30 cellular contexts compared by ENCODE assay signal in the genomic region with DNA sequence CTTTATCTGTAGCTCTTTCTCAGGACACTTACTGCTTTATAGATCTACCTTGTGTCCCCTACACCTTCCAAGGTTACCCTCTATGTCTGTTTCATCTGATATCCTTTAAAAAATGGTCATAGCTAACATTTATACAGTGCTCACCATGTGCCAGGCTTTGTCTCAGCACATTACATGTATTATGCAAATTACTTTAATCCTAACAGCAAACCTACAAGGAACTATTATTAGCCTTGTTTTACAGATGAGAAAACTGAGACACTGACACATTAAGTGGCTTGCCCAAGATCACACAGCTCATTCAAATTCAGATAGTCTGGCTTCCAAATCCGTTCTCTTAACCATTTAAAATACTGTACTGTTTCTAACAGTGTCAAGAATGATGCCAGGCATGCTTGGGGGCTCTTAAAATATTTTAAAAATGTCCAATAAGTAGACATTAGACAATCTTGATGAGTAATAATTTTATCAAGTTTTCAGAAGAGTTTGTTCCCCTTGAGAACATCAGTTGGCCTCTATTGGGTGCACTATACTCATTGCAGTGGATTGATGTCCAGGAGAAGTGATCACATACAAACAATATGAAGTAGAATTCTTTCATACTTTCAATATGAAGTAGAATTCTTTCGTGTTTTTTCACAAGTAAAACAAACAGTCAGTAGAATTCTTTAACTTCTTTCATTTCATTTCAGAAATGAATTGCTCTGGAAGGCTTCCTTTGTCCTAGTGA.
A peak's percentile ranks its signal among the peaks of the same experiment; 100 is the strongest.
DNase-seq lines count a peak whose midpoint lies in the region; ATAC-seq, FAIRE-seq and TF ChIP-seq lines count a peak whose summit lies in the region.
"Had no signal": no experiment of that assay in that cellular context is flagged by ENCODE, and none has a peak within 500 bp of the region (broad histone marks: within the 10 kb centered on the region; RNA-seq: fewer than 3 reads in every experiment).

No MANE protein-coding gene starts in this region.

- BruUV-seq in endothelial cell of umbilical vein (replicated peaks; lab: Mats Ljungman, UMichigan), result no TSS peak

- H3K27me3 ChIP-seq in endothelial cell of umbilical vein (ENCODE audit: control insufficient read depth in 2 of 2, insufficient read depth in 2 of 2, low read length in 2 of 2) (no peaks in the 10 kb centered on the region), upper lobe of right lung (no peaks in the 10 kb centered on the region)
- H3K27me3 ChIP-seq: body of pancreas, spleen had no signal

- H3K9me3 ChIP-seq in endothelial cell of umbilical vein (replicated peaks; ENCODE audit: control insufficient read depth, insufficient read depth, low read length) (no peaks in the 10 kb centered on the region), upper lobe of right lung (no peaks in the 10 kb centered on the region)
- H3K9me3 ChIP-seq: body of pancreas, SJCRH30, spleen, thoracic aorta had no signal

- H3K9ac ChIP-seq in endothelial cell of umbilical vein (replicated peaks; ENCODE audit: extremely low read depth, insufficient read depth, low read length), result no peak overlapping the region

- ATAC-seq in upper lobe of right lung, result peak; percentile 39
- no peak for ATAC-seq in HG03097 (IDR thresholded peaks at IDR 0.05; ENCODE audit: low FRiP score, unreplicated experiment)
- no peak for ATAC-seq in HG02571 (IDR thresholded peaks at IDR 0.05; ENCODE audit: unreplicated experiment)
- ATAC-seq: activated CD4-positive, CD25-positive, alpha-beta regulatory T cell treated with anti-CD3 and anti-CD28 coated beads, Interleukin-2, amount 50 U/mL, for 24 hours; body of pancreas; left lobe of liver; naive thymus-derived CD4-positive, alpha-beta T cell had no signal

- no peak for TF ChIP-seq POLR2A in endothelial cell of umbilical vein (IDR thresholded peaks at IDR 0.05; ENCODE audit: low read depth, low read length)

- H3K27ac ChIP-seq in endothelial cell of umbilical vein (ENCODE audit: insufficient read depth, low read depth, low read length) (no peak overlapping the region), upper lobe of right lung (no peak overlapping the region)
- H3K27ac ChIP-seq: body of pancreas, HL-60, SJCRH30, spleen, thoracic aorta had no signal

- POLR2A ChIA-PET in endothelial cell of umbilical vein (lab: Charles Lee), result no interaction called here

- dilution Hi-C loops in endothelial cell of umbilical vein (cut with MboI; ENCODE audit: extremely low pct_ligation_motif_present, low sequenced_read_pairs), result no loop called here

- peak; percentile 9 for FAIRE-seq in GM18507 (lab: Jason Lieb, UNC)
- FAIRE-seq in endothelial cell of umbilical vein (lab: Jason Lieb, UNC), result no peak
- FAIRE-seq: TTC549 had no signal

- DNase-seq in GM18507 (ENCODE audit: extremely low spot score, insufficient read length, low read depth) (no peak), NCI-H526 treated with DMSO at 0.1 percent for 48 hours (lab: John Stamatoyannopoulos, UW) (peak; percentile 65), endothelial cell of umbilical vein (ENCODE audit: low read depth, low spot score) (peak; percentile 16), upper lobe of right lung (no peak)
- no peak for DNase-seq in stimulated activated naive CD4-positive, alpha-beta T cell (lab: John Stamatoyannopoulos, UW)
- DNase-seq: activated CD4-positive, alpha-beta memory T cell treated with anti-CD3 and anti-CD28 coated beads for 36 hours; activated effector memory CD4-positive, alpha-beta T cell treated with Interleukin-2 at 50 U/mL for 16 hours; activated naive CD8-positive, alpha-beta T cell treated with anti-CD3 and anti-CD28 coated beads for 36 hours; body of pancreas; CD4-positive, alpha-beta memory T cell; effector CD8-positive, alpha-beta T cell; foreskin melanocyte; GDM1; H7; naive thymus-derived CD4-positive, alpha-beta T cell; NCI-H1417 treated with DMSO at 0.1 percent for 48 hours; NCI-H2107; NCI-H510A treated with DMSO at 0.1 percent for 48 hours; retina; SJCRH30; spleen; stimulated activated CD4-positive, alpha-beta T cell treated with anti-CD3 and anti-CD28 coated beads, Interleukin-2, amount 100 ng/mL, for 48 hours; stimulated activated naive CD4-positive, alpha-beta T cell treated with Interleukin-2 at 50 U/mL for 16 hours had no signal

- H2AFZ ChIP-seq in endothelial cell of umbilical vein (ENCODE audit: low read depth, low read length), result peak overlapping the region; percentile 43

- no peak for TF ChIP-seq CTCF in endothelial cell of umbilical vein (IDR thresholded peaks at IDR 0.05; ENCODE audit: extremely low read depth in 1 of 2, insufficient read depth in 1 of 2, low read depth in 1 of 2, low read length in 2 of 2)
- no peak for TF ChIP-seq CTCF in upper lobe of right lung (IDR thresholded peaks at IDR 0.05)

- H3K4me2 ChIP-seq in endothelial cell of umbilical vein (ENCODE audit: insufficient read depth, low read length), result no peak overlapping the region

- H3K9me1 ChIP-seq in endothelial cell of umbilical vein (replicated peaks; ENCODE audit: control insufficient read depth, extremely low read depth, insufficient read depth, low read length), result no peaks in the 10 kb centered on the region

- no peaks in the 10 kb centered on the region for H3K79me2 ChIP-seq in endothelial cell of umbilical vein (ENCODE audit: control insufficient read depth, insufficient read depth, low read length)

- intact Hi-C loops in endothelial cell of umbilical vein (cut with micrococcal nuclease), result no loop called here
- intact Hi-C loops in upper lobe of right lung (cut with DNase I), result no loop called here

- H3K4me1 ChIP-seq in endothelial cell of umbilical vein (ENCODE audit: control insufficient read depth, extremely low read depth, insufficient read depth, low read length), result peaks cover 44% of the 10 kb centered on the region
- H3K4me1 ChIP-seq in upper lobe of right lung, result no peaks in the 10 kb centered on the region
- H3K4me1 ChIP-seq: body of pancreas, SJCRH30, spleen had no signal

- CTCF ChIA-PET in endothelial cell of umbilical vein (lab: Charles Lee), result interaction anchor here (0.7 to 6.5 kb wide), 7 partner anchors 9 to 29 kb away, joined by 3 to 55 read pairs (median 3); no protein-coding TSS in a partner anchor

- H3K4me3 ChIP-seq in endothelial cell of umbilical vein (replicated peaks in 1 of 3; ENCODE audit: insufficient read depth in 1 of 3, low read depth in 1 of 3, low read length in 3 of 3) (no peak overlapping the region), upper lobe of right lung (no peak overlapping the region)
- H3K4me3 ChIP-seq: body of pancreas, SJCRH30, spleen, thoracic aorta had no signal

- H3K36me3 ChIP-seq in endothelial cell of umbilical vein (ENCODE audit: control insufficient read depth in 2 of 2, extremely low read depth in 1 of 2, insufficient read depth in 2 of 2, low read length in 2 of 2), result no peaks in the 10 kb centered on the region
- H3K36me3 ChIP-seq in upper lobe of right lung, result no peaks in the 10 kb centered on the region
- H3K36me3 ChIP-seq: SJCRH30, spleen, thoracic aorta had no signal

- no peaks in the 10 kb centered on the region for H4K20me1 ChIP-seq in endothelial cell of umbilical vein (replicated peaks; ENCODE audit: control insufficient read depth, extremely low read depth, insufficient read depth, low read length)

TF ChIP-seq in endothelial cell of umbilical vein, 7 proteins besides CTCF, POLR2A, EP300 and RAD21:
- TF ChIP-seq MAX (IDR thresholded peaks at IDR 0.05; ENCODE audit: insufficient read depth, insufficient read length), result no peak
- no peak for TF ChIP-seq JUN (IDR thresholded peaks at IDR 0.05; ENCODE audit: borderline replicate concordance, insufficient read depth, insufficient read length, low read depth)
- TF ChIP-seq POLR2AphosphoS5 (IDR thresholded peaks at IDR 0.05; ENCODE audit: insufficient read depth, low read depth, low read length), result no peak
- no peak for TF ChIP-seq EZH2 (IDR thresholded peaks at IDR 0.05; ENCODE audit: borderline replicate concordance, low read depth, low read length, severe bottlenecking)
- no peak for TF ChIP-seq MYC (IDR thresholded peaks at IDR 0.05; ENCODE audit: low read depth, low read length)
- no peak for TF ChIP-seq FOS (IDR thresholded peaks at IDR 0.05; ENCODE audit: borderline replicate concordance, insufficient read depth, low read length)
- TF ChIP-seq GATA2 (IDR thresholded peaks at IDR 0.05; ENCODE audit: insufficient read depth, insufficient read length, low read depth, low read length), result no peak

Comparison
In these comparisons a context has a peak if more than half of its experiments do, and no peak if none do; other contexts are left out.
1. DNase-seq: peak in NCI-H526 treated with DMSO at 0.1 percent for 48 hours (single experiment) and endothelial cell of umbilical vein (single experiment); none in GM18507 (single experiment), upper lobe of right lung (single experiment) and stimulated activated naive CD4-positive, alpha-beta T cell (0 of 6).